Comparison of ENCODE assay signal across 14 cellular contexts in the genomic region with DNA sequence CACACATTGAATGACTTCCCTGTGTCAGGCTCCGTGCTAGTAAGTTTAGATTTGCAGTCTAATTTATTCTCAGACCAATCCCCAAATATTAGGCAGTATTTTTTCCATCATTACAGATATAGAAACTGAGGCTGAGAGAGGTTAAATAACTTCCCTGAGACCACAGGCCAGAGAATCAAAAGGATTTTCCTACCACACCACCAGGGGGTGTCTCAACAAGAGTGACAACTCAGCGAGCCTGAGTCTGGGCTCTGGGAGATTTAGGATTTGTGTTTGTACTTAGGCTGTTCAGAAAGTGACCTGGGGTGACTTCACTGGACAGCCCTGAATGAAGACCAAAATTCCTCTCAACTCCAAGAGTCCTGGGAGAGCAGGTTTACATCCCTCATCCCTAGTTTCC. TPM values are rescaled to one million over a fixed set of nuclear protein-coding genes. Genes with fewer than 3 reads are reported as not detected.
DNase-seq lines count a peak whose midpoint lies in the region; ATAC-seq and TF ChIP-seq lines count a peak whose summit lies in the region.
"Had no signal": no experiment of that assay in that cellular context is flagged by ENCODE, and none has a peak within 500 bp of the region (broad histone marks: within the 10 kb centered on the region; RNA-seq: fewer than 3 reads in every experiment).

No MANE protein-coding gene starts in this region.

- DNase-seq in MCF 10A (ENCODE audit: unreplicated experiment) (peak; percentile 77), breast epithelium (ENCODE audit: low spot score in 2 of 2) (no peak), NB4 (ENCODE audit: low read depth) (peak; percentile 38), cardiac fibroblast (ENCODE audit: low read depth in 2 of 2) (peak in 1 of 2 donors; percentile 8), suprapubic skin (ENCODE audit: low spot score in 2 of 2) (no peak), epidermal melanocyte (ENCODE audit: insufficient read length, low spot score) (no peak), foreskin fibroblast (no peak)
- DNase-seq: activated CD4-positive, CD25-positive, alpha-beta regulatory T cell; activated effector memory CD4-positive, alpha-beta T cell treated with anti-CD3 and anti-CD28 coated beads, Interleukin-2, amount 50 U/mL, for 16 hours; natural killer cell; NCI-H1092; stimulated activated naive CD4-positive, alpha-beta T cell treated with Interleukin-2 at 50 U/mL for 16 hours had no signal

- intact Hi-C loops in MCF 10A (cut with micrococcal nuclease) (loop anchor here (1.0 to 10.0 kb wide), 2 partner anchors 36 to 158 kb away; no protein-coding TSS in a partner anchor), breast epithelium (cut with DNase I; ENCODE audit: low total_unique reads) (no loop called here)

- no peak for ATAC-seq in GM19324 (IDR thresholded peaks at IDR 0.05; ENCODE audit: low FRiP score, unreplicated experiment)
- ATAC-seq: natural killer cell had no signal

- H3K9me3 ChIP-seq in breast epithelium (no peaks in the 10 kb centered on the region), suprapubic skin (no peaks in the 10 kb centered on the region)

- H3K4me1 ChIP-seq in breast epithelium: no peaks in the 10 kb centered on the region
- peaks cover 4% of the 10 kb centered on the region for H3K4me1 ChIP-seq in suprapubic skin

- WGBS in suprapubic skin: 24% methylated on average over 2 of the region's 2 CpGs

- CTCF ChIA-PET in MCF 10A (lab: Yijun Ruan, JAX): interaction anchor here (0.6 to 5.5 kb wide), 19 partner anchors 8 to 752 kb away, joined by 3 to 75 read pairs (median 4); no protein-coding TSS in a partner anchor

- no peaks in the 10 kb centered on the region for H3K36me3 Mint-ChIP-seq in MCF 10A (ENCODE audit: insufficient read depth, unreplicated experiment)
- H3K36me3 Mint-ChIP-seq: natural killer cell had no signal

- POLR2A ChIA-PET in MCF 10A (lab: Yijun Ruan, JAX): interaction anchor here (1.2 to 1.6 kb wide), 2 partner anchors 36 kb away, joined by 3 to 4 read pairs; no protein-coding TSS in a partner anchor

- peak; percentile 53 for TF ChIP-seq CTCF in MCF 10A (IDR thresholded peaks at IDR 0.05; ENCODE audit: unreplicated experiment)
- no peak for TF ChIP-seq CTCF in breast epithelium (IDR thresholded peaks at IDR 0.05)
- peak; percentile 66 for TF ChIP-seq CTCF in NB4 (IDR thresholded peaks at IDR 0.05; ENCODE audit: low read depth, low read length)
- TF ChIP-seq CTCF in cardiac fibroblast (IDR thresholded peaks at IDR 0.05; ENCODE audit: low read depth, low read length): peak; percentile 19
- peak; percentile 20 to 27 for TF ChIP-seq CTCF in suprapubic skin (IDR thresholded peaks at IDR 0.05)
- TF ChIP-seq CTCF in foreskin fibroblast (IDR thresholded peaks at IDR 0.05; ENCODE audit: low read depth, low read length): no peak

- H3K27me3 Mint-ChIP-seq in MCF 10A (ENCODE audit: insufficient read depth, unreplicated experiment): no peaks in the 10 kb centered on the region

- H3K4me3 ChIP-seq in breast epithelium (no peak overlapping the region), NB4 (ENCODE audit: low read depth, low read length) (no peak overlapping the region), cardiac fibroblast (replicated peaks in 1 of 2; ENCODE audit: low read depth in 2 of 2, low read length in 2 of 2) (no peak overlapping the region), suprapubic skin (no peak overlapping the region), foreskin fibroblast (ENCODE audit: low read depth in 1 of 2, low read length in 2 of 2) (no peak overlapping the region)

- no peak overlapping the region for H3K27ac Mint-ChIP-seq in MCF 10A (ENCODE audit: low read depth, unreplicated experiment)
- H3K27ac Mint-ChIP-seq: B cell, natural killer cell had no signal

- H3K4me3 Mint-ChIP-seq in MCF 10A (ENCODE audit: unreplicated experiment): no peak overlapping the region
- H3K4me3 Mint-ChIP-seq: B cell, natural killer cell had no signal

- H3K36me3 ChIP-seq in breast epithelium (no peaks in the 10 kb centered on the region), suprapubic skin (no peaks in the 10 kb centered on the region)

- TF ChIP-seq POLR2A in breast epithelium (IDR thresholded peaks at IDR 0.05) (no peak), NB4 (IDR thresholded peaks at IDR 0.05; ENCODE audit: extremely low read depth, insufficient read length) (no peak), suprapubic skin (IDR thresholded peaks at IDR 0.05) (no peak)

- BruUV-seq in MCF 10A (replicated peaks; lab: Mats Ljungman, UMichigan): no TSS peak

- TF ChIP-seq EP300 in suprapubic skin (IDR thresholded peaks at IDR 0.05): no peak

- H3K27me3 ChIP-seq in breast epithelium: no peaks in the 10 kb centered on the region
- H3K27me3 ChIP-seq in suprapubic skin: no peaks in the 10 kb centered on the region

- no peak overlapping the region for H3K27ac ChIP-seq in breast epithelium
- H3K27ac ChIP-seq in suprapubic skin: no peak overlapping the region

- peaks cover 9% of the 10 kb centered on the region for H3K4me1 Mint-ChIP-seq in MCF 10A (ENCODE audit: insufficient read depth, unreplicated experiment)
- H3K4me1 Mint-ChIP-seq: B cell, natural killer cell had no signal

- no peaks in the 10 kb centered on the region for H3K9me3 Mint-ChIP-seq in MCF 10A (ENCODE audit: unreplicated experiment)
- H3K9me3 Mint-ChIP-seq: natural killer cell had no signal

RNA-seq across cellular contexts. Expression of a gene that starts 13.3 kb away (rescaled TPM):
- total RNA-seq in MCF 10A (2022): not detected in 2 replicates
- not detected for total RNA-seq in breast epithelium
- total RNA-seq in suprapubic skin: 100 to 1,000 TPM in 3 of 4 donors, 10 to 100 TPM in 1; 41.1 to 222 (median 140) TPM
- total RNA-seq: B cell, natural killer cell had no signal

RNA-seq across cellular contexts. Expression of a gene that starts 17.0 kb away (rescaled TPM):
- not detected in 2 replicates for total RNA-seq in MCF 10A (2022)
- not detected for total RNA-seq in breast epithelium
- total RNA-seq in suprapubic skin: 100 to 1,000 TPM in 3 of 4 donors, 10 to 100 TPM in 1; 19.1 to 228 (median 129) TPM
- total RNA-seq: B cell, natural killer cell had no signal

Comparison
In these comparisons a context has a peak if more than half of its experiments do, and no peak if none do; other contexts are left out.
1. DNase-seq: peak in MCF 10A (single experiment) and NB4 (single experiment); none in breast epithelium (0 of 2), suprapubic skin (0 of 2), epidermal melanocyte (single experiment) and foreskin fibroblast (0 of 2).
2. CTCF ChIP-seq: peak in MCF 10A (single experiment), NB4 (single experiment), cardiac fibroblast (single experiment) and suprapubic skin (2 of 2); none in breast epithelium (0 of 3) and foreskin fibroblast (single experiment).
3. RNA of a gene that starts 13.3 kb away (total RNA-seq): 41.1 to 222 TPM in suprapubic skin; not detected in MCF 10A and not detected in breast epithelium; every median in the first group is over 10 times any median in the second.
4. RNA of a gene that starts 17.0 kb away (total RNA-seq): 19.1 to 228 TPM in suprapubic skin; not detected in MCF 10A and not detected in breast epithelium; every median in the first group is over 10 times any median in the second.